Comparison of ENCODE assay signal across 1 cellular context in the genomic region with DNA sequence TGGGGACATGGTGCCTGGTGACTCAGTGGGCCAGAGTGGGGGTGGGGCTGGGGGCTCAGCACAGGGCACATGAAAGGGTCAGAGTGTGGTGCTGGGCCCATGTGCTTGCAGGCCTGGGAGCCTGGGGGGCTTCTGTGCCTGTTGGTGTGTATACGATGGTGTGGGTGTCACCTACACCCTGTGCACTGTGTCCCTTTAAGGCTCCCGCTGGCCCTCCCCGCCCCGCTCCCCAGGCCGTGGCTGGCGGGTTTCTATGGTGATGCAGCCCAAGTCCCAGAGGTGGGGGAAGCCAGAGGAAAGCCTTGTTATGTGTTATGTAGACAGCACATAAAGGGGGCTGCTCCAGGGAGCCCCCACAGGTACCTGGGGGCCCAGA.
TF ChIP-seq lines count a peak whose summit lies in the region.

No MANE protein-coding gene starts in this region.

TF ChIP-seq in GM23338, 12 proteins besides CTCF, POLR2A, EP300 and RAD21 (continued from another document):
- TF ChIP-seq EZH2phosphoT487 (IDR thresholded peaks at IDR 0.05; ENCODE audit: unreplicated experiment) (no peak), POLR2AphosphoS5 (IDR thresholded peaks at IDR 0.05; ENCODE audit: low read depth) (no peak)
